In the genomic region with DNA sequence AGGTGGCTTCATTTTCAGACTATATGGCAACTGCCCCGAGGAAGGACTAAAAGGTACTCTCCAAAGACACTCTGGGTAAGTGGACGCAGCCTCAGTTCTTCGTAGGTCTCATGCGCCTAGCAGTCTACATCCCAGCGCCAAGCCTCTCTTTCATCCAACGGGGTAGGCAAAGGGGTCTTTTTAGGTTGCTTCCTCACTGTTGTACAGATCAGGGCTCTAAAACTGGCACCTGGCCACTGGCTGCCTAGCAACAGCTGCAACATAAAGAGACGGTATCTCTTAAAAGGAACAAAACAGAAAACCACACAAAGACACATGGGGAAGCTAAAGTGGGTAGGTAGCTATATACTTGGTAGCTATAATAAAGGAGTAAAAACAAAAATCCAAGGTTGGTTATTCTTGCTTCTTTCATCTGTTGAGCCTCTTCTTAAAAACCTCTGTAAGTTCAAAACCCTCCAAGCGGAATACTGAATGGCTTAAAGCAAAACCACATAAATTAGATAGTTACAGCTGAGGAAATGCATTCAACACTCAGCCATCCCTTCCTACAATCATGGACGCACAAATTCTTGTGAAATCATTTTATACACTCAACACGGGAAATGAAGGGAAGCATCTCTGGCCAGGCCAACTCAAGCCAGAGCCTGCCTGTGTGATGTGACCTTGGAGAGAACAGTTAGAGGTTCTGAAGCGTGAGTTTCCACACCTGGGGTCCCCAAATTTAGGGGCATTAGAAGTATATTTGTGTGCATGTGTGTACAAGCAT, we compare ENCODE assay signal across 8 cellular contexts. TPM values are rescaled to one million over a fixed set of nuclear protein-coding genes. Genes with fewer than 3 reads are reported as not detected.
DNase-seq lines count a peak whose midpoint lies in the region; ATAC-seq, FAIRE-seq and TF ChIP-seq lines count a peak whose summit lies in the region.

No MANE protein-coding gene starts in this region.

- H3K4me3 ChIP-seq in Panc1 (ENCODE audit: low read depth in 2 of 2, low read length in 2 of 2) (no peak overlapping the region), liver (ENCODE audit: low read depth in 1 of 3, low read length in 3 of 3) (no peak overlapping the region), transverse colon (no peak overlapping the region)

- H3K9ac ChIP-seq in liver (ENCODE audit: low read depth in 1 of 2, low read length in 2 of 2) = no peak overlapping the region

- no peak for TF ChIP-seq POLR2A in GM12892 (IDR thresholded peaks at IDR 0.05; ENCODE audit: low read depth, low read length)
- TF ChIP-seq POLR2A in transverse colon (IDR thresholded peaks at IDR 0.05) = no peak

- H3K9me3 Mint-ChIP-seq in activated naive CD8-positive, alpha-beta T cell (ENCODE audit: low read depth) = no peaks in the 10 kb centered on the region

- H3K27ac Mint-ChIP-seq in activated naive CD8-positive, alpha-beta T cell = peak overlapping the region; percentile 94

- DNase-seq in GM12892 (ENCODE audit: insufficient read length) (no peak), Panc1 (ENCODE audit: low read depth, low spot score) (no peak), transverse colon (peak; percentile 82)

- no peaks in the 10 kb centered on the region for H3K27me3 Mint-ChIP-seq in activated naive CD8-positive, alpha-beta T cell

- FAIRE-seq in GM12892 (lab: Jason Lieb, UNC) = peak; percentile 74

- no peak overlapping the region for H3K27ac ChIP-seq in Panc1 (ENCODE audit: low read length)
- peak overlapping the region; percentile 25 to 51 for H3K27ac ChIP-seq in liver (ENCODE audit: low read depth in 1 of 2, low read length in 2 of 2)
- peak overlapping the region; percentile 57 to 74 (median 69) for H3K27ac ChIP-seq in transverse colon

- no peak for TF ChIP-seq EP300 in transverse colon (IDR thresholded peaks at IDR 0.05; ENCODE audit: low read depth)

- intact Hi-C loops in Panc1 (cut with micrococcal nuclease; ENCODE audit: unreplicated experiment) = no loop called here
- intact Hi-C loops in transverse colon (cut with DNase I; ENCODE audit: low total_unique reads) = no loop called here

- ATAC-seq in HG03571 (IDR thresholded peaks at IDR 0.05; ENCODE audit: unreplicated experiment) = peak; percentile 62
- no peak for ATAC-seq in Panc1
- no peak for ATAC-seq in HG03469 (IDR thresholded peaks at IDR 0.05; ENCODE audit: unreplicated experiment)
- no peak for ATAC-seq in GM19328 (IDR thresholded peaks at IDR 0.05; ENCODE audit: unreplicated experiment)

- in situ Hi-C loops in Panc1 (cut with HindIII; ENCODE audit: low pct_unique_long_range_greater_than_20kb, low sequenced_read_pairs) (no loop called here), transverse colon (cut with MboI; ENCODE audit: low pct_ligation_motif_present in 1 of 4, low pct_unique_long_range_greater_than_20kb in 1 of 4, low sequenced_read_pairs in 3 of 4) (no loop called here)

- H3K27me3 ChIP-seq in Panc1 (ENCODE audit: control insufficient read depth, insufficient read depth, low read length) (no peaks in the 10 kb centered on the region), liver (ENCODE audit: control insufficient read depth in 4 of 4, insufficient read depth in 4 of 4, low read length in 3 of 4) (no peaks in the 10 kb centered on the region), transverse colon (no peaks in the 10 kb centered on the region)

- H3K9me3 ChIP-seq in Panc1 (ENCODE audit: control insufficient read depth, insufficient read depth, low read depth, low read length) = no peaks in the 10 kb centered on the region
- H3K9me3 ChIP-seq in liver (ENCODE audit: control insufficient read depth in 4 of 4, low read length in 3 of 4) = no peaks in the 10 kb centered on the region
- no peaks in the 10 kb centered on the region for H3K9me3 ChIP-seq in transverse colon

- TF ChIP-seq CTCF in Panc1 (IDR thresholded peaks at IDR 0.05) = no peak
- TF ChIP-seq CTCF in liver (IDR thresholded peaks at IDR 0.05; ENCODE audit: low read depth, low read length, missing input control) = no peak
- TF ChIP-seq CTCF in transverse colon (IDR thresholded peaks at IDR 0.05) = no peak

- peaks cover 10% of the 10 kb centered on the region for H3K36me3 Mint-ChIP-seq in activated naive CD8-positive, alpha-beta T cell

- POLR2A ChIA-PET in Panc1 (lab: Charles Lee) = no interaction called here

- H3K36me3 ChIP-seq in Panc1 (ENCODE audit: control insufficient read depth, insufficient read depth, low read length) (no peaks in the 10 kb centered on the region), liver (ENCODE audit: control insufficient read depth in 4 of 4, insufficient read depth in 3 of 4, low read depth in 1 of 4, low read length in 3 of 4) (no peaks in the 10 kb centered on the region), transverse colon (no peaks in the 10 kb centered on the region)

- TSS peak; percentile 8 for BruUV-seq in Panc1 (replicated peaks; lab: Mats Ljungman, UMichigan)

- H3K4me1 Mint-ChIP-seq in activated naive CD8-positive, alpha-beta T cell (ENCODE audit: low read depth) = peaks cover 80% of the 10 kb centered on the region

- H3K4me3 Mint-ChIP-seq in activated naive CD8-positive, alpha-beta T cell = peak overlapping the region; percentile 75

- 75% methylated on average over 11 of the region's 11 CpGs for WGBS in liver
- 21 to 52% methylated on average over 3 to 11 of the region's 11 CpGs for WGBS in transverse colon (ENCODE audit: low coverage in 1 of 2), 2 donors

- CTCF ChIA-PET in Panc1 (lab: Charles Lee) = no interaction called here

- peaks cover 3% of the 10 kb centered on the region; the same call in 1 of the 2 replicates for H3K4me1 ChIP-seq in Panc1 (ENCODE audit: control insufficient read depth, insufficient read depth, low read length)
- H3K4me1 ChIP-seq in liver (ENCODE audit: control insufficient read depth in 4 of 4, insufficient read depth in 4 of 4, low read length in 3 of 4) = peaks cover 4 to 22% (median 12%) of the 10 kb centered on the region in 4 donors
- peaks cover 3 to 44% (median 9%) of the 10 kb centered on the region in 4 donors for H3K4me1 ChIP-seq in transverse colon

- no peak for TF ChIP-seq RAD21 in liver (IDR thresholded peaks at IDR 0.05)

TF ChIP-seq in liver, 16 proteins besides CTCF, POLR2A, EP300 and RAD21:
- TF ChIP-seq YY1 (IDR thresholded peaks at IDR 0.05) (no peak), FOXA2 (IDR thresholded peaks at IDR 0.05) (no peak), GABPA (IDR thresholded peaks at IDR 0.05 in 1 of 2, conservative IDR thresholded peaks at IDR 0.05 in 1 of 2) (no peak), EGR1 (IDR thresholded peaks at IDR 0.05; ENCODE audit: low read depth in 2 of 2) (no peak)
- TF ChIP-seq, protein P1, sequence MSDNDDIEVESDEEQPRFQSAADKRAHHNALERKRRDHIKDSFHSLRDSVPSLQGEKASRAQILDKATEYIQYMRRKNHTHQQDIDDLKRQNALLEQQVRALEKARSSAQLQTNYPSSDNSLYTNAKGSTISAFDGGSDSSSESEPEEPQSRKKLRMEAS (IDR thresholded peaks at IDR 0.05) = no peak
TF ChIP-seq in liver: peak in this region for 0.

RNA-seq across cellular contexts. Expression of a gene that starts 22.7 kb away (rescaled TPM):
- polyA plus RNA-seq in GM12892 (2012; ENCODE audit: missing spikeins) = 182 TPM
- total RNA-seq in Panc1 (2021; ENCODE audit: unreplicated experiment) = 46.7 TPM
- polyA plus RNA-seq in Panc1 (2012; ENCODE audit: insufficient read length) = 35.3 TPM
- 10 to 100 TPM; 16.7 to 32.1 TPM for total RNA-seq in liver
- polyA plus RNA-seq in liver = 10 to 100 TPM; 15.4 to 24.5 TPM
- total RNA-seq in transverse colon = 100 to 1,000 TPM; 103 to 156 (median 142) TPM
